In genomic region chr21:42574234-42575027, GRCh38 we compare ENCODE assay signal across 15 cellular contexts.
DNase-seq lines count a peak whose midpoint lies in the region; ATAC-seq, FAIRE-seq and TF ChIP-seq lines count a peak whose summit lies in the region.
"Had no signal": no experiment of that assay in that cellular context is flagged by ENCODE, and none has a peak within 500 bp of the region (broad histone marks: within the 10 kb centered on the region; RNA-seq: fewer than 3 reads in every experiment).

No MANE protein-coding gene starts in this region.

- in situ Hi-C loops in brain microvascular endothelial cell (cut with HindIII; ENCODE audit: low pct_ligation_motif_present, low sequenced_read_pairs), result no loop called here

- intact Hi-C loops in lower lobe of right lung (cut with DNase I), result no loop called here

- TF ChIP-seq CTCF in brain microvascular endothelial cell (IDR thresholded peaks at IDR 0.05; ENCODE audit: low read depth, low read length, missing control alignments), result peak; percentile 67
- peak; percentile 21 for TF ChIP-seq CTCF in lower lobe of right lung (IDR thresholded peaks at IDR 0.05)

- H3K9me3 ChIP-seq in lower lobe of right lung, result no peaks in the 10 kb centered on the region

- no peaks in the 10 kb centered on the region for H3K4me1 ChIP-seq in lower lobe of right lung

- DNase-seq in AG20443 (ENCODE audit: low spot score) (peak; percentile 50), HT1080 (ENCODE audit: low read depth) (peak; percentile 8), brain microvascular endothelial cell (peak; percentile 35), lower lobe of right lung (peak; percentile 45), urothelium cell line (ENCODE audit: low spot score) (no peak), CD1c-positive myeloid dendritic cell (ENCODE audit: extremely low spot score) (no peak)
- DNase-seq: GOT3; kidney glomerular epithelial cell; NCI-H1417; stimulated activated CD4-positive, alpha-beta T cell treated with anti-CD3 and anti-CD28 coated beads, Interleukin-4, amount 100 ng/mL, for 1 hour; substantia nigra had no signal

- H3K27me3 ChIP-seq in brain microvascular endothelial cell (replicated peaks) (no peaks in the 10 kb centered on the region), lower lobe of right lung (ENCODE audit: low read depth) (no peaks in the 10 kb centered on the region)

- H3K36me3 ChIP-seq in brain microvascular endothelial cell (replicated peaks) (no peaks in the 10 kb centered on the region), lower lobe of right lung (peaks cover 24% of the 10 kb centered on the region)

- H3K27ac ChIP-seq in brain microvascular endothelial cell (no peak overlapping the region), lower lobe of right lung (no peak overlapping the region)

- ATAC-seq in lower lobe of right lung (peak in 1 of 2 donors; percentile 55), HG03135 (IDR thresholded peaks at IDR 0.05; ENCODE audit: unreplicated experiment) (no peak), GM18519 (IDR thresholded peaks at IDR 0.05; ENCODE audit: low FRiP score, unreplicated experiment) (no peak)
- ATAC-seq: activated naive CD4-positive, alpha-beta T cell treated with anti-CD3 and anti-CD28 coated beads, Interleukin-2, amount 50 U/mL, for 72 hours had no signal

- FAIRE-seq in urothelium cell line (lab: Jason Lieb, UNC), result no peak
- FAIRE-seq: endometrium had no signal

- H3K4me3 ChIP-seq in brain microvascular endothelial cell (ENCODE audit: low read depth, low read length), result no peak overlapping the region
- H3K4me3 ChIP-seq in lower lobe of right lung, result no peak overlapping the region

Comparison
In these comparisons a context has a peak if more than half of its experiments do, and no peak if none do; other contexts are left out.
1. DNase-seq: peak in AG20443 (single experiment), HT1080 (single experiment), brain microvascular endothelial cell (single experiment) and lower lobe of right lung (single experiment); none in urothelium cell line (single experiment) and CD1c-positive myeloid dendritic cell (single experiment).